Comparison of ENCODE assay signal across 1 cellular context in the genomic region with DNA sequence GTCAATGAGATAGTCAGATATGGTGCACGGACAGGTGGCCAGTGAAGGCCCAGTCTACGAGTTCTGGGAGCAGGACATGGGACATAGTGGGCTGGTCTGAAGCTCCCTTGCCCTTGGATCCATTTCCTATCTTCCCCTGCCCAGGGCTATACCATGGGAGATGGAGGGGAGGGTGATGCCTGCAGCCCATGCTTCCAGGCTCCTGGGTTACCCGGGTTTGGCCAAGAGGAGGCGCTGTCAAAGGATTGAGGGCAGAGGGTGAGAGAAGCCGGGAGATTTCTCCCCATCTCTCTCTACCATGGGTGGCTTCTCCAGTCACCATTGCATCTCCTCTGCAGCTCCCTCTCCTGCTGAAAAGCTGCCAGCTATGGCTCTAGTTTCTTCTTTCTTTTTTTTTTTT.
TF ChIP-seq lines count a peak whose summit lies in the region.

No MANE protein-coding gene starts in this region.

TF ChIP-seq in HepG2, 621 proteins besides CTCF, POLR2A, EP300 and RAD21 (continued from another document):
- TF ChIP-seq, protein P1, sequence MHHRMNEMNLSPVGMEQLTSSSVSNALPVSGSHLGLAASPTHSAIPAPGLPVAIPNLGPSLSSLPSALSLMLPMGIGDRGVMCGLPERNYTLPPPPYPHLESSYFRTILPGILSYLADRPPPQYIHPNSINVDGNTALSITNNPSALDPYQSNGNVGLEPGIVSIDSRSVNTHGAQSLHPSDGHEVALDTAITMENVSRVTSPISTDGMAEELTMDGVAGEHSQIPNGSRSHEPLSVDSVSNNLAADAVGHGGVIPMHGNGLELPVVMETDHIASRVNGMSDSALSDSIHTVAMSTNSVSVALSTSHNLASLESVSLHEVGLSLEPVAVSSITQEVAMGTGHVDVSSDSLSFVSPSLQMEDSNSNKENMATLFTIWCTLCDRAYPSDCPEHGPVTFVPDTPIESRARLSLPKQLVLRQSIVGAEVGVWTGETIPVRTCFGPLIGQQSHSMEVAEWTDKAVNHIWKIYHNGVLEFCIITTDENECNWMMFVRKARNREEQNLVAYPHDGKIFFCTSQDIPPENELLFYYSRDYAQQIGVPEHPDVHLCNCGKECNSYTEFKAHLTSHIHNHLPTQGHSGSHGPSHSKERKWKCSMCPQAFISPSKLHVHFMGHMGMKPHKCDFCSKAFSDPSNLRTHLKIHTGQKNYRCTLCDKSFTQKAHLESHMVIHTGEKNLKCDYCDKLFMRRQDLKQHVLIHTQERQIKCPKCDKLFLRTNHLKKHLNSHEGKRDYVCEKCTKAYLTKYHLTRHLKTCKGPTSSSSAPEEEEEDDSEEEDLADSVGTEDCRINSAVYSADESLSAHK (CRISPR knock-in tag; IDR thresholded peaks at IDR 0.05; ENCODE audit: borderline replicate concordance): no peak
- no peak for TF ChIP-seq SCMH1 (CRISPR knock-in tag; IDR thresholded peaks at IDR 0.05; ENCODE audit: borderline replicate concordance)
- TF ChIP-seq, protein P2, sequence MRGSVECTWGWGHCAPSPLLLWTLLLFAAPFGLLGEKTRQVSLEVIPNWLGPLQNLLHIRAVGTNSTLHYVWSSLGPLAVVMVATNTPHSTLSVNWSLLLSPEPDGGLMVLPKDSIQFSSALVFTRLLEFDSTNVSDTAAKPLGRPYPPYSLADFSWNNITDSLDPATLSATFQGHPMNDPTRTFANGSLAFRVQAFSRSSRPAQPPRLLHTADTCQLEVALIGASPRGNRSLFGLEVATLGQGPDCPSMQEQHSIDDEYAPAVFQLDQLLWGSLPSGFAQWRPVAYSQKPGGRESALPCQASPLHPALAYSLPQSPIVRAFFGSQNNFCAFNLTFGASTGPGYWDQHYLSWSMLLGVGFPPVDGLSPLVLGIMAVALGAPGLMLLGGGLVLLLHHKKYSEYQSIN (CRISPR knock-in tag; IDR thresholded peaks at IDR 0.05; ENCODE audit: borderline replicate concordance): no peak
- TF ChIP-seq ZSCAN12 (CRISPR knock-in tag; IDR thresholded peaks at IDR 0.05): no peak
- no peak for TF ChIP-seq AHR (CRISPR knock-in tag; IDR thresholded peaks at IDR 0.05)
- TF ChIP-seq, protein P3, sequence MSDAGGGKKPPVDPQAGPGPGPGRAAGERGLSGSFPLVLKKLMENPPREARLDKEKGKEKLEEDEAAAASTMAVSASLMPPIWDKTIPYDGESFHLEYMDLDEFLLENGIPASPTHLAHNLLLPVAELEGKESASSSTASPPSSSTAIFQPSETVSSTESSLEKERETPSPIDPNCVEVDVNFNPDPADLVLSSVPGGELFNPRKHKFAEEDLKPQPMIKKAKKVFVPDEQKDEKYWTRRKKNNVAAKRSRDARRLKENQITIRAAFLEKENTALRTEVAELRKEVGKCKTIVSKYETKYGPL (CRISPR knock-in tag; IDR thresholded peaks at IDR 0.05): no peak
- no peak for TF ChIP-seq MBNL3 (CRISPR knock-in tag; conservative IDR thresholded peaks at IDR 0.05)
- no peak for TF ChIP-seq SALL2 (CRISPR knock-in tag; IDR thresholded peaks at IDR 0.05)
- TF ChIP-seq ZFP1 (CRISPR knock-in tag; IDR thresholded peaks at IDR 0.05): no peak
- no peak for TF ChIP-seq ZKSCAN5 (CRISPR knock-in tag; IDR thresholded peaks at IDR 0.05)
- TF ChIP-seq, protein P4, sequence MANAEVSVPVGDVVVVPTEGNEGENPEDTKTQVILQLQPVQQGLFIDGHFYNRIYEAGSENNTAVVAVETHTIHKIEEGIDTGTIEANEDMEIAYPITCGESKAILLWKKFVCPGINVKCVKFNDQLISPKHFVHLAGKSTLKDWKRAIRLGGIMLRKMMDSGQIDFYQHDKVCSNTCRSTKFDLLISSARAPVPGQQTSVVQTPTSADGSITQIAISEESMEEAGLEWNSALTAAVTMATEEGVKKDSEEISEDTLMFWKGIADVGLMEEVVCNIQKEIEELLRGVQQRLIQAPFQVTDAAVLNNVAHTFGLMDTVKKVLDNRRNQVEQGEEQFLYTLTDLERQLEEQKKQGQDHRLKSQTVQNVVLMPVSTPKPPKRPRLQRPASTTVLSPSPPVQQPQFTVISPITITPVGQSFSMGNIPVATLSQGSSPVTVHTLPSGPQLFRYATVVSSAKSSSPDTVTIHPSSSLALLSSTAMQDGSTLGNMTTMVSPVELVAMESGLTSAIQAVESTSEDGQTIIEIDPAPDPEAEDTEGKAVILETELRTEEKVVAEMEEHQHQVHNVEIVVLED (CRISPR knock-in tag; IDR thresholded peaks at IDR 0.05; ENCODE audit: borderline replicate concordance): no peak
- TF ChIP-seq ZSCAN9 (CRISPR knock-in tag; IDR thresholded peaks at IDR 0.05; ENCODE audit: borderline replicate concordance): no peak
- TF ChIP-seq, protein P5, sequence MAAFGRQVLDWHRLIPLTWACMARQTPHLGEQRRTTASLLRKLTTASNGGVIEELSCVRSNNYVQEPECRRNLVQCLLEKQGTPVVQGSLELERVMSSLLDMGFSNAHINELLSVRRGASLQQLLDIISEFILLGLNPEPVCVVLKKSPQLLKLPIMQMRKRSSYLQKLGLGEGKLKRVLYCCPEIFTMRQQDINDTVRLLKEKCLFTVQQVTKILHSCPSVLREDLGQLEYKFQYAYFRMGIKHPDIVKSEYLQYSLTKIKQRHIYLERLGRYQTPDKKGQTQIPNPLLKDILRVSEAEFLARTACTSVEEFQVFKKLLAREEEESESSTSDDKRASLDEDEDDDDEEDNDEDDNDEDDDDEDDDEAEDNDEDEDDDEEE (CRISPR knock-in tag; IDR thresholded peaks at IDR 0.05): no peak
- TF ChIP-seq ZNF746 (CRISPR knock-in tag; IDR thresholded peaks at IDR 0.05): no peak
- TF ChIP-seq ZBTB3 (CRISPR knock-in tag; IDR thresholded peaks at IDR 0.05; ENCODE audit: borderline replicate concordance, low read depth): no peak
- no peak for TF ChIP-seq GABPB1 (CRISPR knock-in tag; IDR thresholded peaks at IDR 0.05)
- no peak for TF ChIP-seq PAX8 (CRISPR knock-in tag; IDR thresholded peaks at IDR 0.05; ENCODE audit: borderline replicate concordance)
